19 cellular contexts compared by ENCODE assay signal in the genomic region with DNA sequence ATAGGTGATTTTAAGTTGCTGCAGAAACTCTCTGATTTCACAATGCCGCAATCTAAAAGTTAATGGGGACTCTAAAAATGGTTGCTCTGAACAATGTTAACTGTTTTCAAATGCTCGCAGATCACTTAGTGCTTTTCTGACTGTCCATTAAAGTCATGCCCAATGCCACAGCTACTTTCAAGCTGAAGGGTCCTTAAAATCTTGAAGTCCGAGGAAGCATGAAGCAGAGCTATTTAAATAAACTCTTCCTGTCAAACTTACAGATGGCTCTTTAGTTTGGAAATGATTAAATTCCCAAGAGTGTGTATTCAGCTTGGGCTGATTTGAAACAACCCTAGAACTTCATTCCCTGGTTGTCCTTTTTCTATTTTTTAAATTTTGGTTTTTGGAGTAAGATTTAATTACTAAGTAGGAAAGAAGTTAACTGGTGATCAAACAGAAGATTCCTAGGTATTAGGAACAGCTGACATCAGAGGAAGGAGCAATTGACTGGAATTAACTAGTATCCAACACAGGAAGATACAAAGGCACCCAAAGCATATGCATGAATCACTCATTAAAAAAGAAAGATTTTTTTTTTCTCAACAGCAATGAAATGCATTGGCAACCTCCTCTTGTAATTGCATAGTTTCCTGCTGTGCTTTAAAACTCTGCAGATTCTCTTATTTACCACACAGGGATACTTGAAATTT.
DNase-seq lines count a peak whose midpoint lies in the region; ATAC-seq and TF ChIP-seq lines count a peak whose summit lies in the region.
"Had no signal": no experiment of that assay in that cellular context is flagged by ENCODE, and none has a peak within 500 bp of the region (broad histone marks: within the 10 kb centered on the region; RNA-seq: fewer than 3 reads in every experiment).

No MANE protein-coding gene starts in this region.

- no peak for TF ChIP-seq CTCF in chondrocyte (IDR thresholded peaks at IDR 0.05)

- H3K27ac Mint-ChIP-seq in chondrocyte (ENCODE audit: unreplicated experiment), result peak overlapping the region; percentile 61
- H3K27ac Mint-ChIP-seq in naive thymus-derived CD4-positive, alpha-beta T cell, result no peak overlapping the region
- H3K27ac Mint-ChIP-seq: CD14-positive monocyte, memory B cell had no signal

- peaks cover 52% of the 10 kb centered on the region for H3K36me3 ChIP-seq in mesodermal cell (ENCODE audit: control insufficient read depth, insufficient read depth, low read length)
- no peaks in the 10 kb centered on the region for H3K36me3 ChIP-seq in naive thymus-derived CD4-positive, alpha-beta T cell (ENCODE audit: control insufficient read depth in 2 of 3, insufficient read depth in 3 of 3, low read length in 3 of 3)
- H3K36me3 ChIP-seq: breast epithelium had no signal

- DNase-seq in DMS53 treated with DMSO at 0.1 percent for 48 hours (lab: John Stamatoyannopoulos, UW; ENCODE audit: unreplicated experiment), result peak; percentile 53
- peak; percentile 55 for DNase-seq in NCI-H187 treated with DMSO at 0.1 percent for 48 hours (lab: John Stamatoyannopoulos, UW)
- no peak for DNase-seq in chondrocyte (ENCODE audit: low spot score)
- no peak for DNase-seq in naive thymus-derived CD4-positive, alpha-beta T cell
- DNase-seq: activated CD4-positive, alpha-beta T cell treated with anti-CD3 and anti-CD28 coated beads for 4 hours; activated CD8-positive, alpha-beta memory T cell treated with anti-CD3 and anti-CD28 coated beads, Interleukin-2, amount 50 U/mL, for 48 hours; effector CD4-positive, alpha-beta T cell; foreskin keratinocyte; NCI-H2029; NCI-H82; sigmoid colon; T-helper 9 cell had no signal

- H3K4me3 ChIP-seq in mesodermal cell (ENCODE audit: extremely low read depth, insufficient read depth, low read length, poor library complexity, severe bottlenecking), result no peak overlapping the region
- no peak overlapping the region for H3K4me3 ChIP-seq in naive thymus-derived CD4-positive, alpha-beta T cell (ENCODE audit: low read length)
- H3K4me3 ChIP-seq: breast epithelium, sigmoid colon had no signal

- peaks cover 25% of the 10 kb centered on the region for H3K36me3 Mint-ChIP-seq in chondrocyte (ENCODE audit: low read depth)
- H3K36me3 Mint-ChIP-seq in naive thymus-derived CD4-positive, alpha-beta T cell, result peaks cover 0 to 2% (median 0%) of the 10 kb centered on the region in 5 donors
- H3K36me3 Mint-ChIP-seq: CD14-positive monocyte, memory B cell had no signal

- H3K27me3 ChIP-seq in naive thymus-derived CD4-positive, alpha-beta T cell (ENCODE audit: control insufficient read depth in 2 of 2, insufficient read depth in 2 of 2, low read length in 2 of 2), result no peaks in the 10 kb centered on the region
- H3K27me3 ChIP-seq: breast epithelium, foreskin keratinocyte, sigmoid colon had no signal

- WGBS in mesodermal cell (ENCODE audit: insufficient coverage in 2 of 2), 2 experiments, result 90 to 100% methylated on average over 2 of the region's 3 CpGs

- H3K9me3 Mint-ChIP-seq in chondrocyte (ENCODE audit: low read depth), result no peaks in the 10 kb centered on the region
- no peaks in the 10 kb centered on the region for H3K9me3 Mint-ChIP-seq in naive thymus-derived CD4-positive, alpha-beta T cell
- H3K9me3 Mint-ChIP-seq: memory B cell had no signal

- no peak for ATAC-seq in GM21447 (IDR thresholded peaks at IDR 0.05; ENCODE audit: unreplicated experiment)
- ATAC-seq in HG03432 (IDR thresholded peaks at IDR 0.05; ENCODE audit: unreplicated experiment), result no peak
- ATAC-seq in naive thymus-derived CD4-positive, alpha-beta T cell, result no peak
- no peak for ATAC-seq in esophagus mucosa
- ATAC-seq: foreskin keratinocyte had no signal

- H3K27ac ChIP-seq in mesodermal cell (ENCODE audit: low read depth, low read length, severe bottlenecking), result peak overlapping the region; percentile 48
- no peak overlapping the region for H3K27ac ChIP-seq in naive thymus-derived CD4-positive, alpha-beta T cell (ENCODE audit: low read depth, low read length)
- H3K27ac ChIP-seq: breast epithelium, foreskin keratinocyte had no signal

- no peak overlapping the region for H3K4me3 Mint-ChIP-seq in chondrocyte (ENCODE audit: unreplicated experiment)
- no peak overlapping the region for H3K4me3 Mint-ChIP-seq in naive thymus-derived CD4-positive, alpha-beta T cell
- H3K4me3 Mint-ChIP-seq: CD14-positive monocyte, memory B cell had no signal

- no peaks in the 10 kb centered on the region for H3K27me3 Mint-ChIP-seq in chondrocyte (ENCODE audit: low read depth)
- peaks cover 0 to 13% (median 4%) of the 10 kb centered on the region in 5 donors for H3K27me3 Mint-ChIP-seq in naive thymus-derived CD4-positive, alpha-beta T cell

- H3K9me3 ChIP-seq in mesodermal cell (ENCODE audit: control insufficient read depth, low read length), result no peaks in the 10 kb centered on the region
- no peaks in the 10 kb centered on the region for H3K9me3 ChIP-seq in naive thymus-derived CD4-positive, alpha-beta T cell (ENCODE audit: control insufficient read depth in 2 of 3, low read length in 3 of 3)
- H3K9me3 ChIP-seq: breast epithelium, sigmoid colon had no signal

- intact Hi-C loops in naive thymus-derived CD4-positive, alpha-beta T cell (cut with micrococcal nuclease), result no loop called here

- POLR2A ChIA-PET in naive thymus-derived CD4-positive, alpha-beta T cell (lab: Charles Lee), result interaction anchor here (0.7 kb wide), 1 partner anchor 73 kb away, joined by 3 read pairs; no protein-coding TSS in a partner anchor

- CTCF ChIA-PET in naive thymus-derived CD4-positive, alpha-beta T cell (lab: Charles Lee), result no interaction called here

- H3K4me1 ChIP-seq in mesodermal cell (ENCODE audit: control insufficient read depth, insufficient read depth, low read length, poor library complexity, severe bottlenecking), result peaks cover 13% of the 10 kb centered on the region
- no peaks in the 10 kb centered on the region for H3K4me1 ChIP-seq in naive thymus-derived CD4-positive, alpha-beta T cell (ENCODE audit: control insufficient read depth in 2 of 2, insufficient read depth in 2 of 2, low read length in 2 of 2)
- H3K4me1 ChIP-seq: breast epithelium had no signal

- peaks cover 41% of the 10 kb centered on the region for H3K4me1 Mint-ChIP-seq in chondrocyte (ENCODE audit: low read depth)
- no peaks in the 10 kb centered on the region for H3K4me1 Mint-ChIP-seq in naive thymus-derived CD4-positive, alpha-beta T cell
- H3K4me1 Mint-ChIP-seq: CD14-positive monocyte, memory B cell had no signal

Comparison
In these comparisons a context has a peak if more than half of its experiments do, and no peak if none do; other contexts are left out.
1. DNase-seq: peak in DMS53 treated with DMSO at 0.1 percent for 48 hours (single experiment) and NCI-H187 treated with DMSO at 0.1 percent for 48 hours (single experiment); none in chondrocyte (single experiment) and naive thymus-derived CD4-positive, alpha-beta T cell (0 of 9).